ENCODE assay signal across 13 cellular contexts in the genomic region with DNA sequence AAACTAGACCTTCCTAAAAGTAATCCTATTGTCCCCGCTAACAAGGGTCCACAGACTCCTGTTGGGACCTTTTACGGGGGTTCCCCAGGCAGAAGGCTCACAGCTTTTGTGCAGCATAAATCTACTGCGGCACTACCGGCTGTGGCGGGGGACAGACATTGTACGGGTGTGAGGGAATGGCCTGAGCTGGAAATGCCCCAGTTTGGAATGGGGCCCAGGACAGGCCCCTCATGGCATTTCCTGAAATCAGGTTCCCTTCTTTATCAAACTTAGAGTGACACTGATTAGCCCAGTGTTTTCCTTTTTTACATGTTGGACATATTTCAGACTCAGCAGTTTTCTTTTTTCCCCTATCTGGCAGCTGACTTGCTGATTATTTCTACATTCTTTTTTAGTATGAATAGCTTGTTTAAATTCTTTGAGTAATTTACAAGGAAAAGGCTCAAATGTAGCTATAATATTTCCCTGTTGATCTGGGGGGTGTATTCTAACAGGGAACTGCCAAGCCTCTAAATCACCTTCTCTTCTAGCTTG. TPM values are rescaled to one million over a fixed set of nuclear protein-coding genes. Genes with fewer than 3 reads are reported as not detected.
"Had no signal": no experiment of that assay in that cellular context is flagged by ENCODE, and none has a peak within 500 bp of the region (broad histone marks: within the 10 kb centered on the region; RNA-seq: fewer than 3 reads in every experiment).

No MANE protein-coding gene starts in this region.

RNA-seq across cellular contexts. Expression of a gene that starts 20.7 kb away (rescaled TPM):
- total RNA-seq: bronchial epithelial cell, dorsolateral prefrontal cortex, esophagus mucosa, gastrocnemius medialis, kidney, left colon, mucosa of gallbladder, natural killer cell, sciatic nerve, skeletal muscle tissue, spleen, subcutaneous adipose tissue, transverse colon had no signal
- polyA plus RNA-seq: spleen had no signal
